Comparison of ENCODE assay signal across 8 cellular contexts in the genomic region with DNA sequence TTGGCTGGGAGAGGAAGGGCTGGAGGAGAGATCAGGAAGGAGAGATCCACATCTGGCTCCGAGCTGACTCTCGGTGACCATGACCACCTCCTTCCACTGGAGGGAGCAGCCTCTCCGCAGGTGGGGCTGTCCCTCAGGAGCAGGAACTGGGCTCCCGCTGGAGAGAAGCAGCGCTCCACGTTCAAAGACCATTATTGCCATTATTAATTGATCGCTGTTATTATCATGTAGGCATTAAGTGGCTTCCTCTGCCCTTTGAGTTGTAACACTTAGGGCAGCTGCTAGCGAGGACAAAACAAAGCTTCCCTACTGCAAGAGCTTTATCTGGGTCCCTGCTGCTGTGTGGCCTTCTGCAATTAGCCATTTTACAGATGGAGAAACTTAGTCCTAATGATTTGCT.
DNase-seq lines count a peak whose midpoint lies in the region; ATAC-seq, FAIRE-seq and TF ChIP-seq lines count a peak whose summit lies in the region.

No MANE protein-coding gene starts in this region.

- H3K27ac ChIP-seq in small intestine (ENCODE audit: low read depth in 1 of 2, low read length in 1 of 2) (no peak overlapping the region), uterus (no peak overlapping the region)

- H3K27ac Mint-ChIP-seq in activated naive CD8-positive, alpha-beta T cell treated with anti-CD3 and anti-CD28 coated beads, Interleukin-2, amount 50 U/mL, for 24 hours = no peak overlapping the region

- H3K4me3 ChIP-seq in small intestine (ENCODE audit: low read depth in 1 of 2, low read length in 2 of 2) = no peak overlapping the region
- H3K4me3 ChIP-seq in uterus = no peak overlapping the region

- H3K4me3 Mint-ChIP-seq in activated naive CD8-positive, alpha-beta T cell treated with anti-CD3 and anti-CD28 coated beads, Interleukin-2, amount 50 U/mL, for 24 hours = no peak overlapping the region

- TF ChIP-seq CTCF in uterus (IDR thresholded peaks at IDR 0.05) = peak in 2 of 4 experiments; percentile 36 to 45

- H3K36me3 Mint-ChIP-seq in activated naive CD8-positive, alpha-beta T cell treated with anti-CD3 and anti-CD28 coated beads, Interleukin-2, amount 50 U/mL, for 24 hours (ENCODE audit: low read depth) = no peaks in the 10 kb centered on the region

- H3K27me3 ChIP-seq in small intestine (ENCODE audit: control insufficient read depth in 2 of 2, insufficient read depth in 2 of 2, low read length in 2 of 2) = peaks cover 0 to 5% of the 10 kb centered on the region in 2 donors
- H3K27me3 ChIP-seq in uterus = no peaks in the 10 kb centered on the region

- peaks cover 3% of the 10 kb centered on the region for H3K4me1 Mint-ChIP-seq in activated naive CD8-positive, alpha-beta T cell treated with anti-CD3 and anti-CD28 coated beads, Interleukin-2, amount 50 U/mL, for 24 hours

- peak; percentile 86 for ATAC-seq in GM21619 (IDR thresholded peaks at IDR 0.05; ENCODE audit: unreplicated experiment)
- no peak for ATAC-seq in activated naive CD8-positive, alpha-beta T cell treated with anti-CD3 and anti-CD28 coated beads, Interleukin-2, amount 50 U/mL, for 24 hours

- 3 to 7% (median 7%) methylated on average over 8 of the region's 8 CpGs for WGBS in small intestine, 3 donors

- H3K9me3 ChIP-seq in small intestine (ENCODE audit: control insufficient read depth, low read depth) (no peaks in the 10 kb centered on the region), uterus (no peaks in the 10 kb centered on the region)

- H3K9me3 Mint-ChIP-seq in activated naive CD8-positive, alpha-beta T cell treated with anti-CD3 and anti-CD28 coated beads, Interleukin-2, amount 50 U/mL, for 24 hours = no peaks in the 10 kb centered on the region

- no peak for TF ChIP-seq POLR2A in uterus (IDR thresholded peaks at IDR 0.05)

- intact Hi-C loops in uterus (cut with DNase I; ENCODE audit: low total_unique reads) = no loop called here

- H3K4me1 ChIP-seq in small intestine (ENCODE audit: control insufficient read depth in 2 of 2, insufficient read depth in 1 of 2, low read depth in 1 of 2, low read length in 1 of 2) (no peaks in the 10 kb centered on the region), uterus (no peaks in the 10 kb centered on the region)

- no peaks in the 10 kb centered on the region for H3K36me3 ChIP-seq in small intestine (ENCODE audit: control insufficient read depth in 2 of 2, insufficient read depth in 2 of 2, low read length in 2 of 2)
- H3K36me3 ChIP-seq in uterus = no peaks in the 10 kb centered on the region

- peak; percentile 72 for DNase-seq in DMS153 (lab: John Stamatoyannopoulos, UW)
- DNase-seq in NCI-H1694 treated with DMSO at 0.1 percent for 48 hours (lab: John Stamatoyannopoulos, UW) = peak; percentile 20
- peak; percentile 9 for DNase-seq in activated naive CD8-positive, alpha-beta T cell treated with anti-CD3 and anti-CD28 coated beads, Interleukin-2, amount 50 U/mL, for 24 hours
- DNase-seq in hepatic stellate cell (ENCODE audit: low spot score) = peak; percentile 84
- peak; percentile 63 for DNase-seq in small intestine
- no peak for DNase-seq in uterus
- no peak for DNase-seq in effector CD8-positive, alpha-beta T cell (lab: John Stamatoyannopoulos, UW)

- peaks cover 18% of the 10 kb centered on the region for H3K27me3 Mint-ChIP-seq in activated naive CD8-positive, alpha-beta T cell treated with anti-CD3 and anti-CD28 coated beads, Interleukin-2, amount 50 U/mL, for 24 hours

- no peak for FAIRE-seq in small intestine (lab: Jason Lieb, UNC)

Comparison
In these comparisons a context has a peak if more than half of its experiments do, and no peak if none do; other contexts are left out.
1. DNase-seq: peak in DMS153 (single experiment), NCI-H1694 treated with DMSO at 0.1 percent for 48 hours (single experiment), activated naive CD8-positive, alpha-beta T cell treated with anti-CD3 and anti-CD28 coated beads, Interleukin-2, amount 50 U/mL, for 24 hours (single experiment), hepatic stellate cell (single experiment) and small intestine (single experiment); none in uterus (0 of 2) and effector CD8-positive, alpha-beta T cell (single experiment).